3 cellular contexts compared by ENCODE assay signal in the genomic region with DNA sequence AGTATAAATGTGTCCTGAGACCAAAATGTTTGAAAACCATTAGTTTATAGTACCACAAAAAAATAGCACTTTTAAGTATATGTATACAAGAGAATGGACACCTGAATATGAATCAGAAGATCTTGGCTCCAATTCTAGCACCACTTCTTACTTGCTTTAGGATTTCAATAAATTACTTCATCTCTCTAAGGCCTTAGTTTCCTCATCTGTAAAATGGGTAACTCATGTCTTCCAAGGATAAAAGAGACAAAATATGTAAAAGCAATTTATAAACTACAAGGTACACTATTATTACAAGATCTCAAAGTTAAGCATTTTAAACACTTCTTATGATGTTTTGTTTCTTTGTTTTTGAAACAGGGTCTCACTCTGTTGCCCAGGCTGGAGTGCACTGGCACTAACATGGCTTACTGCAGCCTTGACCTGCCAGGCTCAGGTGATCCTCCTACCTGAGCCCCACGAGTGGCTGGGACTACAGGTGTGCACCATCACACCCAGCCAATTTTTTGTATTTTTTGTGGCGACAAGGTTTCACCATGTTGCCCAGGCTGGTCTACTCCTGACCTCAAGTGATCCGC.
TF ChIP-seq lines count a peak whose summit lies in the region.

No MANE protein-coding gene starts in this region.

TF ChIP-seq in HepG2, 621 proteins besides CTCF, POLR2A, EP300 and RAD21:
- TF ChIP-seq, protein P1, sequence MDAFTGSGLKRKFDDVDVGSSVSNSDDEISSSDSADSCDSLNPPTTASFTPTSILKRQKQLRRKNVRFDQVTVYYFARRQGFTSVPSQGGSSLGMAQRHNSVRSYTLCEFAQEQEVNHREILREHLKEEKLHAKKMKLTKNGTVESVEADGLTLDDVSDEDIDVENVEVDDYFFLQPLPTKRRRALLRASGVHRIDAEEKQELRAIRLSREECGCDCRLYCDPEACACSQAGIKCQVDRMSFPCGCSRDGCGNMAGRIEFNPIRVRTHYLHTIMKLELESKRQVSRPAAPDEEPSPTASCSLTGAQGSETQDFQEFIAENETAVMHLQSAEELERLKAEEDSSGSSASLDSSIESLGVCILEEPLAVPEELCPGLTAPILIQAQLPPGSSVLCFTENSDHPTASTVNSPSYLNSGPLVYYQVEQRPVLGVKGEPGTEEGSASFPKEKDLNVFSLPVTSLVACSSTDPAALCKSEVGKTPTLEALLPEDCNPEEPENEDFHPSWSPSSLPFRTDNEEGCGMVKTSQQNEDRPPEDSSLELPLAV (CRISPR knock-in tag; conservative IDR thresholded peaks at IDR 0.05; ENCODE audit: low read depth): no peak
- TF ChIP-seq ZMYM3 (CRISPR knock-in tag; IDR thresholded peaks at IDR 0.05) (peak; percentile 37; the same call in 1 of the 2 replicates), RCOR2 (CRISPR knock-in tag; IDR thresholded peaks at IDR 0.05) (0 out of 2 replicates have a peak, but pooled peaks have one; percentile 43), CHD4 (IDR thresholded peaks at IDR 0.05; ENCODE audit: borderline replicate concordance, low read length) (peak; percentile 81; the same call in 1 of the 2 replicates), ZNF121 (CRISPR knock-in tag; IDR thresholded peaks at IDR 0.05) (peak; percentile 82), ESRRA (CRISPR knock-in tag; IDR thresholded peaks at IDR 0.05; ENCODE audit: low read depth) (no peak), IRF2 (CRISPR knock-in tag; IDR thresholded peaks at IDR 0.05) (no peak), RBFOX2 (IDR thresholded peaks at IDR 0.05; ENCODE audit: low read depth, low read length) (peak; percentile 48), ZNF629 (CRISPR knock-in tag; conservative IDR thresholded peaks at IDR 0.05) (peak; percentile 92)
TF ChIP-seq in HepG2: peak in this region for 6.

TF ChIP-seq in WTC11, 78 proteins besides CTCF, POLR2A, EP300 and RAD21:
- TF ChIP-seq GTF2I (CRISPR knock-in tag; conservative IDR thresholded peaks at IDR 0.05): no peak
- TF ChIP-seq OVOL2 (CRISPR knock-in tag; IDR thresholded peaks at IDR 0.05; ENCODE audit: borderline replicate concordance): no peak
- TF ChIP-seq NFE2L1 (CRISPR knock-in tag; IDR thresholded peaks at IDR 0.05): no peak
- peak; percentile 82; the same call in 1 of the 2 replicates for TF ChIP-seq ZNF121 (CRISPR knock-in tag; IDR thresholded peaks at IDR 0.05)

TF ChIP-seq in H1, 55 proteins besides CTCF, POLR2A, EP300 and RAD21:
- TF ChIP-seq, protein P2, sequence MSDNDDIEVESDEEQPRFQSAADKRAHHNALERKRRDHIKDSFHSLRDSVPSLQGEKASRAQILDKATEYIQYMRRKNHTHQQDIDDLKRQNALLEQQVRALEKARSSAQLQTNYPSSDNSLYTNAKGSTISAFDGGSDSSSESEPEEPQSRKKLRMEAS (IDR thresholded peaks at IDR 0.05): no peak
- no peak for TF ChIP-seq SIX5 (IDR thresholded peaks at IDR 0.05; ENCODE audit: low read depth, low read length)
- TF ChIP-seq, protein P3, sequence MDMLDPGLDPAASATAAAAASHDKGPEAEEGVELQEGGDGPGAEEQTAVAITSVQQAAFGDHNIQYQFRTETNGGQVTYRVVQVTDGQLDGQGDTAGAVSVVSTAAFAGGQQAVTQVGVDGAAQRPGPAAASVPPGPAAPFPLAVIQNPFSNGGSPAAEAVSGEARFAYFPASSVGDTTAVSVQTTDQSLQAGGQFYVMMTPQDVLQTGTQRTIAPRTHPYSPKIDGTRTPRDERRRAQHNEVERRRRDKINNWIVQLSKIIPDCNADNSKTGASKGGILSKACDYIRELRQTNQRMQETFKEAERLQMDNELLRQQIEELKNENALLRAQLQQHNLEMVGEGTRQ (IDR thresholded peaks at IDR 0.05; ENCODE audit: low read length): no peak
- no peak for TF ChIP-seq CREB1 (IDR thresholded peaks at IDR 0.05)
- no peak for TF ChIP-seq SAP30 (IDR thresholded peaks at IDR 0.05; ENCODE audit: insufficient read depth, insufficient replicate concordance, low read length)
- TF ChIP-seq HDAC6 (IDR thresholded peaks at IDR 0.05; ENCODE audit: low read depth, low read length): no peak
- TF ChIP-seq TEAD4 (IDR thresholded peaks at IDR 0.05; ENCODE audit: low read depth, low read length): no peak
- TF ChIP-seq POLR2AphosphoS5 (IDR thresholded peaks at IDR 0.05; ENCODE audit: low read depth, low read length): no peak
- no peak for TF ChIP-seq GTF2F1 (IDR thresholded peaks at IDR 0.05; ENCODE audit: borderline replicate concordance, low read depth, low read length)
- TF ChIP-seq CBX5 (IDR thresholded peaks at IDR 0.05; ENCODE audit: low read depth, low read length): no peak
- TF ChIP-seq CHD1 (IDR thresholded peaks at IDR 0.05; ENCODE audit: low read depth, low read length): no peak
- TF ChIP-seq EZH2 (IDR thresholded peaks at IDR 0.05; ENCODE audit: low read depth, low read length, severe bottlenecking): no peak
- no peak for TF ChIP-seq NRF1 (IDR thresholded peaks at IDR 0.05; ENCODE audit: low read depth, low read length)
- no peak for TF ChIP-seq TCF12 (IDR thresholded peaks at IDR 0.05; ENCODE audit: low read depth, low read length)
TF ChIP-seq in H1: peak in this region for 0.
